ENCODE assay signal across 1 cellular context in genomic region chr14:34539407-34540180, GRCh38.
TF ChIP-seq lines count a peak whose summit lies in the region.

EAPP (minus strand) TSS chr14:34539701; CDS start chr14:34539628, 73 bp downstream.

TF ChIP-seq in HepG2, 621 proteins besides CTCF, POLR2A, EP300 and RAD21 (continued from another document and continues in another):
- peak; percentile 95 for TF ChIP-seq ZNF768 (CRISPR knock-in tag; IDR thresholded peaks at IDR 0.05)
- peak; percentile 81; the same call in 1 of the 2 replicates for TF ChIP-seq ZNF740 (CRISPR knock-in tag; IDR thresholded peaks at IDR 0.05)
- TF ChIP-seq DMAP1 (CRISPR knock-in tag; IDR thresholded peaks at IDR 0.05), result peak; percentile 98
- TF ChIP-seq ZNF331 (CRISPR knock-in tag; IDR thresholded peaks at IDR 0.05), result peak; percentile 96
- peak; percentile 21; the same call in 1 of the 2 replicates for TF ChIP-seq FOXM1 (CRISPR knock-in tag; IDR thresholded peaks at IDR 0.05)
- TF ChIP-seq HOXA5 (CRISPR knock-in tag; IDR thresholded peaks at IDR 0.05), result peak; percentile 98
- peak; percentile 95 for TF ChIP-seq ZNF335 (CRISPR knock-in tag; IDR thresholded peaks at IDR 0.05)
- TF ChIP-seq NKX3-1 (CRISPR knock-in tag; IDR thresholded peaks at IDR 0.05), result peak; percentile 89
- peak; percentile 67; the same call in 1 of the 2 replicates for TF ChIP-seq ZNF512 (CRISPR knock-in tag; IDR thresholded peaks at IDR 0.05)
- peak; percentile 98; the same call in 1 of the 2 replicates for TF ChIP-seq ZNF83 (CRISPR knock-in tag; IDR thresholded peaks at IDR 0.05; ENCODE audit: borderline replicate concordance)
- TF ChIP-seq ZBTB39 (CRISPR knock-in tag; IDR thresholded peaks at IDR 0.05), result peak; percentile 84
- TF ChIP-seq DNMT1 (CRISPR knock-in tag; IDR thresholded peaks at IDR 0.05), result peak; percentile 89; the same call in 1 of the 2 replicates
- no peak for TF ChIP-seq SRSF4 (IDR thresholded peaks at IDR 0.05; ENCODE audit: low read depth, low read length, poor library complexity, severe bottlenecking)
- TF ChIP-seq ARID5B (CRISPR knock-in tag; IDR thresholded peaks at IDR 0.05), result peak; percentile 93
- TF ChIP-seq PHF20 (CRISPR knock-in tag; IDR thresholded peaks at IDR 0.05), result peak; percentile 96
- TF ChIP-seq CENPT (CRISPR knock-in tag; IDR thresholded peaks at IDR 0.05; ENCODE audit: low read depth), result peak; percentile 96
- peak; percentile 80; the same call in 1 of the 2 replicates for TF ChIP-seq ZNF660 (CRISPR knock-in tag; IDR thresholded peaks at IDR 0.05; ENCODE audit: borderline replicate concordance, low read depth)
- TF ChIP-seq ZNF883 (CRISPR knock-in tag; IDR thresholded peaks at IDR 0.05; ENCODE audit: not compliant biosample characterization), result peak; percentile 99
- peak; percentile 92; the same call in 1 of the 2 replicates for TF ChIP-seq ZBTB20 (CRISPR knock-in tag; IDR thresholded peaks at IDR 0.05; ENCODE audit: borderline replicate concordance, low read depth)
- TF ChIP-seq ZNF350 (CRISPR knock-in tag; IDR thresholded peaks at IDR 0.05; ENCODE audit: borderline replicate concordance, low read depth), result peak; percentile 100
- TF ChIP-seq ZNF124 (CRISPR knock-in tag; IDR thresholded peaks at IDR 0.05), result peak; percentile 99
- peak; percentile 98 for TF ChIP-seq ZNF512B (CRISPR knock-in tag; IDR thresholded peaks at IDR 0.05; ENCODE audit: borderline replicate concordance)
- peak; percentile 99 for TF ChIP-seq ZNF816 (CRISPR knock-in tag; IDR thresholded peaks at IDR 0.05; ENCODE audit: borderline replicate concordance)
- TF ChIP-seq RARG (CRISPR knock-in tag; IDR thresholded peaks at IDR 0.05; ENCODE audit: low read depth), result peak; percentile 99
- peak; percentile 57; the same call in 1 of the 2 replicates for TF ChIP-seq LCORL (IDR thresholded peaks at IDR 0.05)
- peak; percentile 97 for TF ChIP-seq LCORL (CRISPR knock-in tag; IDR thresholded peaks at IDR 0.05)
- TF ChIP-seq ZNF777 (CRISPR knock-in tag; IDR thresholded peaks at IDR 0.05), result peak; percentile 67
- TF ChIP-seq PRMT3 (CRISPR knock-in tag; IDR thresholded peaks at IDR 0.05; ENCODE audit: borderline replicate concordance, low read depth), result 0 out of 2 replicates have a peak, but pooled peaks have one; percentile 75
- peak; percentile 18; the same call in 1 of the 2 replicates for TF ChIP-seq ATF7 (IDR thresholded peaks at IDR 0.05)
- TF ChIP-seq ATF7 (CRISPR knock-in tag; IDR thresholded peaks at IDR 0.05), result peak; percentile 95
- peak; percentile 99 for TF ChIP-seq ZNF552 (CRISPR knock-in tag; IDR thresholded peaks at IDR 0.05; ENCODE audit: borderline replicate concordance)
- no peak for TF ChIP-seq ZNF382 (CRISPR knock-in tag; IDR thresholded peaks at IDR 0.05; ENCODE audit: borderline replicate concordance)
- TF ChIP-seq ZNF710 (CRISPR knock-in tag; IDR thresholded peaks at IDR 0.05; ENCODE audit: borderline replicate concordance), result peak; percentile 67; the same call in 1 of the 2 replicates
- no peak for TF ChIP-seq PHB2 (IDR thresholded peaks at IDR 0.05; ENCODE audit: partially characterized antibody)
- no peak for TF ChIP-seq GFI1 (CRISPR knock-in tag; IDR thresholded peaks at IDR 0.05; ENCODE audit: borderline replicate concordance)
- peak; percentile 77 for TF ChIP-seq HNF4A (CRISPR knock-in tag; IDR thresholded peaks at IDR 0.05)
- TF ChIP-seq THAP9 (CRISPR knock-in tag; IDR thresholded peaks at IDR 0.05; ENCODE audit: borderline replicate concordance), result peak; percentile 95
- TF ChIP-seq KDM6A (CRISPR knock-in tag; IDR thresholded peaks at IDR 0.05; ENCODE audit: low read depth), result peak; percentile 73
- TF ChIP-seq ZNF639 (CRISPR knock-in tag; conservative IDR thresholded peaks at IDR 0.05), result peak; percentile 96
- peak in 1 of 2 experiments; percentile 51; a peak in 1 of 4 replicates for TF ChIP-seq NR2F1 (CRISPR knock-in tag; IDR thresholded peaks at IDR 0.05)
- TF ChIP-seq SMAD1 (CRISPR knock-in tag; IDR thresholded peaks at IDR 0.05; ENCODE audit: borderline replicate concordance, low read depth), result peak; percentile 95; the same call in 1 of the 2 replicates
- peak; percentile 96 for TF ChIP-seq MXD1 (CRISPR knock-in tag; IDR thresholded peaks at IDR 0.05)
- peak; percentile 92 for TF ChIP-seq MEIS1 (CRISPR knock-in tag; IDR thresholded peaks at IDR 0.05; ENCODE audit: borderline replicate concordance)
- peak; percentile 18; the same call in 1 of the 2 replicates for TF ChIP-seq RCOR2 (CRISPR knock-in tag; IDR thresholded peaks at IDR 0.05)
